In genomic region chr3:14457481-14457880, GRCh38 we compare ENCODE assay signal across 35 cellular contexts. TPM values are rescaled to one million over a fixed set of nuclear protein-coding genes. Genes with fewer than 3 reads are reported as not detected.
DNase-seq lines count a peak whose midpoint lies in the region; ATAC-seq and TF ChIP-seq lines count a peak whose summit lies in the region.
"Had no signal": no experiment of that assay in that cellular context is flagged by ENCODE, and none has a peak within 500 bp of the region (broad histone marks: within the 10 kb centered on the region; RNA-seq: fewer than 3 reads in every experiment).

No MANE protein-coding gene starts in this region.

- H3K4ac ChIP-seq in mesendoderm (ENCODE audit: low read depth, low read length), result no peak overlapping the region

- no peak overlapping the region for H3K18ac ChIP-seq in mesendoderm (ENCODE audit: low read length)

- H3K23ac ChIP-seq in mesendoderm (ENCODE audit: low read length), result no peak overlapping the region

- H3K36me3 Mint-ChIP-seq in activated T-cell treated with anti-CD3 and anti-CD28 coated beads, Interleukin-2, amount 50 U/mL, for 24 hours (ENCODE audit: low read depth), result peaks cover 97% of the 10 kb centered on the region
- peaks cover 96% of the 10 kb centered on the region for H3K36me3 Mint-ChIP-seq in activated T-helper 17 cell treated with anti-CD3 and anti-CD28 coated beads, Interleukin-2, amount 50 U/mL, for 72 hours (ENCODE audit: low read depth)
- H3K36me3 Mint-ChIP-seq in type B pancreatic cell, result peaks cover 9% of the 10 kb centered on the region

- H3K4me1 ChIP-seq in mesendoderm (ENCODE audit: control insufficient read depth, low read depth, low read length), result peaks cover 3% of the 10 kb centered on the region

- H2BK120ac ChIP-seq in mesendoderm (ENCODE audit: low read depth, low read length), result no peak overlapping the region

- peak overlapping the region; percentile 90 for H3K27ac Mint-ChIP-seq in activated T-cell treated with anti-CD3 and anti-CD28 coated beads, Interleukin-2, amount 50 U/mL, for 24 hours
- H3K27ac Mint-ChIP-seq in activated T-helper 17 cell treated with anti-CD3 and anti-CD28 coated beads, Interleukin-2, amount 50 U/mL, for 72 hours, result peak overlapping the region; percentile 85
- H3K27ac Mint-ChIP-seq in type B pancreatic cell, result peak overlapping the region; percentile 67
- H3K27ac Mint-ChIP-seq: activated naive CD8-positive, alpha-beta T cell treated with anti-CD3 and anti-CD28 coated beads for 36 hours; memory B cell had no signal

- no peak for DNase-seq in activated T-cell treated with anti-CD3 and anti-CD28 coated beads, Interleukin-2, amount 50 U/mL, for 24 hours
- no peak for DNase-seq in activated T-cell treated with anti-CD3 and anti-CD28 coated beads for 4 hours
- DNase-seq in mesendoderm, result no peak
- DNase-seq in type B pancreatic cell (ENCODE audit: extremely low spot score, unreplicated experiment), result no peak
- no peak for DNase-seq in SW 1271 (lab: John Stamatoyannopoulos, UW)
- no peak for DNase-seq in SKM-1 (lab: John Stamatoyannopoulos, UW; ENCODE audit: unreplicated experiment)
- DNase-seq: activated CD4-positive, alpha-beta T cell treated with anti-CD3 and anti-CD28 coated beads for 48 hours; activated gamma-delta T cell; activated naive CD8-positive, alpha-beta T cell treated with anti-CD3 and anti-CD28 coated beads for 36 hours; activated T-cell treated with anti-CD3 and anti-CD28 coated beads, Interleukin-2, amount 50 U/mL, for 1 hour; DMS79 treated with DMSO at 0.1 percent for 48 hours; effector CD4-positive, alpha-beta T cell; GDM1; immature natural killer cell; left colon; MG63; NCI-H1105 treated with DMSO at 0.1 percent for 48 hours; NCI-H1930; NCI-H526; NK-92 treated with Interleukin-12 subunit alpha and Interleukin-12 subunit beta, amount 100 ng/mL, for 24 hours; PC-9; Right ventricle myocardium superior; sigmoid colon; stimulated activated CD4-positive, alpha-beta T cell treated with anti-CD3 and anti-CD28 coated beads, Interleukin-4, amount 100 ng/mL, for 1 hour had no signal

- H3K56ac ChIP-seq in mesendoderm (ENCODE audit: low read length), result peak overlapping the region; percentile 81

- H4K8ac ChIP-seq in mesendoderm (ENCODE audit: low read depth, low read length), result no peak overlapping the region

- H3K4me3 Mint-ChIP-seq in activated T-cell treated with anti-CD3 and anti-CD28 coated beads, Interleukin-2, amount 50 U/mL, for 24 hours, result no peak overlapping the region
- H3K4me3 Mint-ChIP-seq in activated T-helper 17 cell treated with anti-CD3 and anti-CD28 coated beads, Interleukin-2, amount 50 U/mL, for 72 hours, result no peak overlapping the region
- H3K4me3 Mint-ChIP-seq in type B pancreatic cell, result no peak overlapping the region
- H3K4me3 Mint-ChIP-seq: activated naive CD8-positive, alpha-beta T cell treated with anti-CD3 and anti-CD28 coated beads for 36 hours; CD14-positive monocyte; immature natural killer cell; memory B cell had no signal

- H3K4me1 Mint-ChIP-seq in activated T-cell treated with anti-CD3 and anti-CD28 coated beads, Interleukin-2, amount 50 U/mL, for 24 hours (ENCODE audit: low read depth), result peaks cover 37% of the 10 kb centered on the region
- H3K4me1 Mint-ChIP-seq in activated T-helper 17 cell treated with anti-CD3 and anti-CD28 coated beads, Interleukin-2, amount 50 U/mL, for 72 hours, result peaks cover 15% of the 10 kb centered on the region
- H3K4me1 Mint-ChIP-seq in type B pancreatic cell (ENCODE audit: unreplicated experiment), result peaks cover 40% of the 10 kb centered on the region

- H4K5ac ChIP-seq in mesendoderm (ENCODE audit: low read length), result no peak overlapping the region

- no peaks in the 10 kb centered on the region for H3K27me3 Mint-ChIP-seq in activated T-cell treated with anti-CD3 and anti-CD28 coated beads, Interleukin-2, amount 50 U/mL, for 24 hours
- H3K27me3 Mint-ChIP-seq in activated T-helper 17 cell treated with anti-CD3 and anti-CD28 coated beads, Interleukin-2, amount 50 U/mL, for 72 hours, result no peaks in the 10 kb centered on the region
- no peaks in the 10 kb centered on the region for H3K27me3 Mint-ChIP-seq in type B pancreatic cell
- H3K27me3 Mint-ChIP-seq: activated naive CD8-positive, alpha-beta T cell treated with anti-CD3 and anti-CD28 coated beads for 36 hours; memory B cell had no signal

- no peak overlapping the region for H3K4me3 ChIP-seq in mesendoderm (ENCODE audit: low read length)
- H3K4me3 ChIP-seq: ascending aorta, cardiac muscle cell, hepatocyte, MG63, PC-9, sigmoid colon had no signal

- no peaks in the 10 kb centered on the region for H3K79me2 ChIP-seq in mesendoderm (ENCODE audit: control insufficient read depth, insufficient read depth, low read length)
- H3K79me2 ChIP-seq: hepatocyte had no signal

- no CpG with 5 or more reads among the region's 5 CpGs for WGBS in mesendoderm (ENCODE audit: extremely low coverage, insufficient coverage, low lambda C conversion rate)

- no peak overlapping the region for H2BK5ac ChIP-seq in mesendoderm (ENCODE audit: low read length)

- H3K36me3 ChIP-seq in mesendoderm (ENCODE audit: control insufficient read depth, insufficient read depth, low read length), result peaks cover 7% of the 10 kb centered on the region
- H3K36me3 ChIP-seq: cardiac muscle cell, MG63, sigmoid colon had no signal

- no peaks in the 10 kb centered on the region for H3K9me3 Mint-ChIP-seq in activated T-cell treated with anti-CD3 and anti-CD28 coated beads, Interleukin-2, amount 50 U/mL, for 24 hours
- H3K9me3 Mint-ChIP-seq in activated T-helper 17 cell treated with anti-CD3 and anti-CD28 coated beads, Interleukin-2, amount 50 U/mL, for 72 hours, result no peaks in the 10 kb centered on the region
- H3K9me3 Mint-ChIP-seq in type B pancreatic cell, result no peaks in the 10 kb centered on the region
- H3K9me3 Mint-ChIP-seq: activated naive CD8-positive, alpha-beta T cell treated with anti-CD3 and anti-CD28 coated beads for 36 hours; CD14-positive monocyte; immature natural killer cell; memory B cell had no signal

- H3K9ac ChIP-seq in mesendoderm (ENCODE audit: low read length), result peak overlapping the region; percentile 56
- H3K9ac ChIP-seq: KMS-11 had no signal

- H3K27me3 ChIP-seq in mesendoderm (ENCODE audit: insufficient read depth, low read length, poor library complexity), result no peaks in the 10 kb centered on the region
- H3K27me3 ChIP-seq: ascending aorta, cardiac muscle cell, hepatocyte, MG63, sigmoid colon had no signal

- no peak overlapping the region for H3K27ac ChIP-seq in mesendoderm (ENCODE audit: low read depth, low read length)
- H3K27ac ChIP-seq: 22Rv1, ascending aorta, hepatocyte, KMS-11, PC-9, sigmoid colon, VCaP had no signal

- H3K4me2 ChIP-seq in mesendoderm (ENCODE audit: low read length), result no peak overlapping the region
- H3K4me2 ChIP-seq: hepatocyte, KMS-11, PC-9 had no signal

- H2BK15ac ChIP-seq in mesendoderm (replicated peaks; ENCODE audit: low read depth), result no peak overlapping the region

- ATAC-seq in activated T-helper 17 cell treated with anti-CD3 and anti-CD28 coated beads, Interleukin-2, amount 50 U/mL, for 72 hours (replicated peaks), result no peak
- no peak for ATAC-seq in GM21360 (IDR thresholded peaks at IDR 0.05; ENCODE audit: unreplicated experiment)
- ATAC-seq: left colon, SK-N-SH treated with all-trans-retinoic acid at 6 μM for 48 hours had no signal

- H2AK5ac ChIP-seq in mesendoderm (ENCODE audit: low read length), result no peak overlapping the region

- no peak for TF ChIP-seq CTCF in type B pancreatic cell (conservative IDR thresholded peaks at IDR 0.05)

- H3K79me1 ChIP-seq in mesendoderm (ENCODE audit: low read length), result no peaks in the 10 kb centered on the region

RNA-seq across cellular contexts. Expression of gene SLC6A6, which starts 55.1 kb away (rescaled TPM):
- 100 to 1,000 TPM in 1 of 2 donors, 10 to 100 TPM in 1; 80.1 to 219 TPM for total RNA-seq in activated T-helper 17 cell treated with anti-CD3 and anti-CD28 coated beads, Interleukin-2, amount 50 U/mL, for 72 hours
- polyA plus RNA-seq in mesendoderm (2013, experiment 1 of 2), result 50.8 TPM
- polyA plus RNA-seq in mesendoderm (2013, experiment 2 of 2), result 51.5 TPM
- 24.5 and 30.3 TPM in 2 replicates for total RNA-seq in type B pancreatic cell (ENCODE audit: low replicate concordance)
